ENCODE assay signal across 9 cellular contexts in the genomic region with DNA sequence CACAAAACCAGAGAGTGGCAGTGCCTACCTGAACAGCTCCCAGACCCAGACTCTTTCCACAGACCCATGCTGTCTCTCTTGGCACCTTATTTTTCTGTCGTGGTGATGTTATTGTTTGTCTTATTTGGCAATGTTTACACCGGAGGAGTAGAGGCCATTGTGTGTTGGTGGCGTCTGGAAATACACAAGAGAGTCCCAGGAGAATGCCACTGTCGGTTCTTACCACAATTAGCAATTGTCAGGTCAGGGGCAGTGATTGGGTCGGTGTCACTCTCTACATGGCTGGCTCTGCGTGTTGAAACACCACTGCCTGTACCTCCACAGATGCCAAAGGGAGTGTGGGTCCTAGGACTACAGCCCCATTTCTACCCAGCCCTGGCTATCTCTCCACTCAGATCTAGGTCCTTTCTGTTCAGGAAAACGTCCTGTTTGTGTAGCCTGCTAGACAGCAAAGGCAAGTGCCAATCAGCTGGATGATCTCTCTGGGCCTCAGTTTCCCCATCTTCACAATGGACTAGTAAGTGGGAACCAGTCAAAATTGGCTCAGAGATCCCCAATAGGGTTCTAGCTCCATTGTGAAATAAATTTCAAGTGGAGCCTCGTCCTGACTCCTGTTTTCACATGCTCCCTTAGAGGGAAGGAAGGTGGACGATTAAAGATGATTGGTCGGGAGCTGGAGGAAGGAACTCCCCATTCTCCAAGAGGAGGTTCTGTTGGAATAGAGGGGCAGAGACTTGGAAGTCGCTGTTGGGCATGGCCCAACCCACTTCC. TPM values are rescaled to one million over a fixed set of nuclear protein-coding genes. Genes with fewer than 3 reads are reported as not detected.
DNase-seq lines count a peak whose midpoint lies in the region; ATAC-seq and TF ChIP-seq lines count a peak whose summit lies in the region.
"Had no signal": no experiment of that assay in that cellular context is flagged by ENCODE, and none has a peak within 500 bp of the region (broad histone marks: within the 10 kb centered on the region; RNA-seq: fewer than 3 reads in every experiment).

No MANE protein-coding gene starts in this region.

- peaks cover 77% of the 10 kb centered on the region for H3K79me2 ChIP-seq in osteoblast (ENCODE audit: insufficient read depth, low read length)

- POLR2A ChIA-PET in RWPE1 (lab: Yijun Ruan, JAX; ENCODE audit: low non-redundant PET), result no interaction called here
- POLR2A ChIA-PET in naive thymus-derived CD4-positive, alpha-beta T cell (lab: Charles Lee), result no interaction called here

- intact Hi-C loops in naive thymus-derived CD4-positive, alpha-beta T cell (cut with micrococcal nuclease), result no loop called here

- no peaks in the 10 kb centered on the region for H3K27me3 ChIP-seq in duodenal mucosa (ENCODE audit: control insufficient read depth in 1 of 2, insufficient read depth in 2 of 2, low read length in 2 of 2)
- H3K27me3 ChIP-seq in osteoblast (ENCODE audit: insufficient read depth, low read length), result no peaks in the 10 kb centered on the region
- no peaks in the 10 kb centered on the region for H3K27me3 ChIP-seq in naive thymus-derived CD4-positive, alpha-beta T cell (ENCODE audit: control insufficient read depth in 2 of 2, insufficient read depth in 2 of 2, low read length in 2 of 2)

- peak overlapping the region; percentile 73 for H3K4me2 ChIP-seq in osteoblast (ENCODE audit: insufficient read depth, low read length)

- H3K4me3 Mint-ChIP-seq in type B pancreatic cell, result no peak overlapping the region
- H3K4me3 Mint-ChIP-seq in naive thymus-derived CD4-positive, alpha-beta T cell, result no peak overlapping the region
- H3K4me3 Mint-ChIP-seq: activated T-cell treated with anti-CD3 and anti-CD28 coated beads, Interleukin-2, amount 50 U/mL, for 72 hours had no signal

- peak overlapping the region in 1 of 2 donors; percentile 26 for H3K9ac ChIP-seq in duodenal mucosa (ENCODE audit: low read depth in 1 of 2, low read length in 2 of 2)

- ATAC-seq in naive thymus-derived CD4-positive, alpha-beta T cell, result no peak

- DNase-seq in RWPE1 (ENCODE audit: low spot score) (no peak), osteoblast (ENCODE audit: insufficient read length, low spot score, missing footprints) (no peak), type B pancreatic cell (ENCODE audit: extremely low spot score, unreplicated experiment) (no peak), DMS79 (lab: John Stamatoyannopoulos, UW) (no peak), NCI-H774 (lab: John Stamatoyannopoulos, UW) (no peak)
- DNase-seq in naive thymus-derived CD4-positive, alpha-beta T cell, result no peak
- DNase-seq: NCI-H526 had no signal

- no peaks in the 10 kb centered on the region for H3K9me3 ChIP-seq in duodenal mucosa (ENCODE audit: control insufficient read depth in 1 of 2, low read length in 2 of 2)
- H3K9me3 ChIP-seq in osteoblast (ENCODE audit: low read depth, low read length), result no peaks in the 10 kb centered on the region
- no peaks in the 10 kb centered on the region for H3K9me3 ChIP-seq in naive thymus-derived CD4-positive, alpha-beta T cell (ENCODE audit: control insufficient read depth in 2 of 3, low read length in 3 of 3)

- H3K36me3 ChIP-seq in duodenal mucosa (ENCODE audit: control insufficient read depth in 1 of 2, insufficient read depth in 2 of 2, low read length in 2 of 2) (no peaks in the 10 kb centered on the region), osteoblast (ENCODE audit: insufficient read depth, low read length) (no peaks in the 10 kb centered on the region)
- no peaks in the 10 kb centered on the region for H3K36me3 ChIP-seq in naive thymus-derived CD4-positive, alpha-beta T cell (ENCODE audit: control insufficient read depth in 2 of 3, insufficient read depth in 3 of 3, low read length in 3 of 3)

- H3K36me3 Mint-ChIP-seq in type B pancreatic cell, result no peaks in the 10 kb centered on the region
- peaks cover 0 to 5% (median 0%) of the 10 kb centered on the region in 5 donors for H3K36me3 Mint-ChIP-seq in naive thymus-derived CD4-positive, alpha-beta T cell

- H3K27me3 Mint-ChIP-seq in type B pancreatic cell, result peaks cover 2% of the 10 kb centered on the region
- peaks cover 9 to 25% (median 19%) of the 10 kb centered on the region in 5 donors for H3K27me3 Mint-ChIP-seq in naive thymus-derived CD4-positive, alpha-beta T cell

- H3K9me3 Mint-ChIP-seq in type B pancreatic cell, result no peaks in the 10 kb centered on the region
- H3K9me3 Mint-ChIP-seq in naive thymus-derived CD4-positive, alpha-beta T cell, result peaks cover 0 to 3% (median 0%) of the 10 kb centered on the region in 11 donors

- no peak overlapping the region for H2AFZ ChIP-seq in osteoblast (ENCODE audit: low read length)

- H3K4me1 ChIP-seq in duodenal mucosa (ENCODE audit: control insufficient read depth in 1 of 2, insufficient read depth in 2 of 2, low read length in 2 of 2) (peaks cover 76 to 83% of the 10 kb centered on the region in 2 donors), osteoblast (ENCODE audit: insufficient read depth, low read length) (peaks cover 65% of the 10 kb centered on the region)
- no peaks in the 10 kb centered on the region for H3K4me1 ChIP-seq in naive thymus-derived CD4-positive, alpha-beta T cell (ENCODE audit: control insufficient read depth in 2 of 2, insufficient read depth in 2 of 2, low read length in 2 of 2)

- peaks cover 6% of the 10 kb centered on the region for H4K20me1 ChIP-seq in osteoblast (ENCODE audit: insufficient read depth, low read length)

- peak overlapping the region; percentile 43 for H3K27ac Mint-ChIP-seq in type B pancreatic cell
- H3K27ac Mint-ChIP-seq in naive thymus-derived CD4-positive, alpha-beta T cell, result no peak overlapping the region
- H3K27ac Mint-ChIP-seq: activated T-cell treated with anti-CD3 and anti-CD28 coated beads, Interleukin-2, amount 50 U/mL, for 72 hours had no signal

- TF ChIP-seq CTCF in RWPE1 (conservative IDR thresholded peaks at IDR 0.05; ENCODE audit: low read depth) (no peak), osteoblast (IDR thresholded peaks at IDR 0.05; ENCODE audit: extremely low read depth, low read depth, low read length) (no peak), type B pancreatic cell (conservative IDR thresholded peaks at IDR 0.05) (no peak)

- CTCF ChIA-PET in RWPE1 (lab: Yijun Ruan, JAX), result no interaction called here
- CTCF ChIA-PET in naive thymus-derived CD4-positive, alpha-beta T cell (lab: Charles Lee), result no interaction called here

- peaks cover 4% of the 10 kb centered on the region for H3K4me1 Mint-ChIP-seq in type B pancreatic cell (ENCODE audit: unreplicated experiment)
- peaks cover 0 to 15% (median 9%) of the 10 kb centered on the region in 7 donors for H3K4me1 Mint-ChIP-seq in naive thymus-derived CD4-positive, alpha-beta T cell

- peak overlapping the region; percentile 94 for H3K27ac ChIP-seq in RWPE1
- H3K27ac ChIP-seq in duodenal mucosa (ENCODE audit: low read depth, low read length), result peak overlapping the region; percentile 63
- H3K27ac ChIP-seq in osteoblast (ENCODE audit: low read depth, low read length), result peak overlapping the region; percentile 95
- no peak overlapping the region for H3K27ac ChIP-seq in naive thymus-derived CD4-positive, alpha-beta T cell (ENCODE audit: low read depth, low read length)

- H3K4me3 ChIP-seq in duodenal mucosa (ENCODE audit: low read depth in 1 of 2, low read length in 2 of 2), result peak overlapping the region in 1 of 2 donors; percentile 33
- H3K4me3 ChIP-seq in osteoblast (ENCODE audit: insufficient read depth, low read length), result no peak overlapping the region
- no peak overlapping the region for H3K4me3 ChIP-seq in naive thymus-derived CD4-positive, alpha-beta T cell (ENCODE audit: low read length)

RNA-seq across cellular contexts. Expression of a gene that starts 17.0 kb away (rescaled TPM):
- 198 and 260 TPM in 2 replicates for total RNA-seq in osteoblast
- 59.8 and 362 TPM in 2 replicates for total RNA-seq in type B pancreatic cell (ENCODE audit: low replicate concordance)
- 10 to 100 TPM in 2 of 5 experiments, 1 to 10 TPM in 3; 1.6 to 17.0 (median 6.4) TPM for total RNA-seq in naive thymus-derived CD4-positive, alpha-beta T cell
- polyA plus RNA-seq in naive thymus-derived CD4-positive, alpha-beta T cell, result under 1 TPM in 1 of 2 donors, not detected in 1; 0.18 TPM
